Comparison of ENCODE assay signal across 1 cellular context in genomic region chr2:58666571-58666970, GRCh38.
TF ChIP-seq lines count a peak whose summit lies in the region.

No MANE protein-coding gene starts in this region.

TF ChIP-seq in K562, 482 proteins besides CTCF, POLR2A, EP300 and RAD21 (continued from another document):
- no peak for TF ChIP-seq E4F1 (CRISPR knock-in tag; IDR thresholded peaks at IDR 0.05; ENCODE audit: borderline replicate concordance)
- TF ChIP-seq ZNF239 (CRISPR knock-in tag; IDR thresholded peaks at IDR 0.05), result peak; percentile 54
- no peak for TF ChIP-seq NELFE (IDR thresholded peaks at IDR 0.05; ENCODE audit: insufficient read depth, insufficient read length)
- TF ChIP-seq GTF2A2 (tag; IDR thresholded peaks at IDR 0.05), result 0 out of 2 replicates have a peak, but pooled peaks have one; percentile 42
- TF ChIP-seq ZNF717 (CRISPR knock-in tag; IDR thresholded peaks at IDR 0.05), result no peak
- no peak for TF ChIP-seq MTA3 (IDR thresholded peaks at IDR 0.05; ENCODE audit: borderline replicate concordance)
- peak; percentile 11; the same call in 1 of the 2 replicates for TF ChIP-seq DMBX1 (CRISPR knock-in tag; IDR thresholded peaks at IDR 0.05; ENCODE audit: borderline replicate concordance)
- peak in 1 of 2 experiments; percentile 3 for TF ChIP-seq AFF1 (IDR thresholded peaks at IDR 0.05; ENCODE audit: low read depth in 1 of 2, partially characterized antibody in 2 of 2)
- no peak for TF ChIP-seq ZNF77 (CRISPR knock-in tag; IDR thresholded peaks at IDR 0.05)
- no peak for TF ChIP-seq CBX5 (IDR thresholded peaks at IDR 0.05; ENCODE audit: borderline replicate concordance, low read depth)
- 0 out of 2 replicates have a peak, but pooled peaks have one; percentile 16 for TF ChIP-seq NFRKB (IDR thresholded peaks at IDR 0.05; ENCODE audit: low read depth)
- TF ChIP-seq CXXC5 (CRISPR knock-in tag; IDR thresholded peaks at IDR 0.05), result 0 out of 2 replicates have a peak, but pooled peaks have one; percentile 21
- TF ChIP-seq E2F3 (CRISPR knock-in tag; IDR thresholded peaks at IDR 0.05), result no peak
- peak; percentile 27; the same call in 1 of the 2 replicates for TF ChIP-seq JUND (IDR thresholded peaks at IDR 0.05; ENCODE audit: borderline replicate concordance, low read depth, low read length)
- no peak; the same call in 2 of the 3 replicates for TF ChIP-seq JUND (tag; IDR thresholded peaks at IDR 0.05; ENCODE audit: borderline replicate concordance, low read depth, low read length)
- TF ChIP-seq PPARD (CRISPR knock-in tag; IDR thresholded peaks at IDR 0.05), result no peak
